In genomic region chr18:32730068-32730467, GRCh38 we compare ENCODE assay signal across 8 cellular contexts. TPM values are rescaled to one million over a fixed set of nuclear protein-coding genes. Genes with fewer than 3 reads are reported as not detected.
DNase-seq lines count a peak whose midpoint lies in the region; ATAC-seq and TF ChIP-seq lines count a peak whose summit lies in the region.

No MANE protein-coding gene starts in this region.

- H3K9me3 Mint-ChIP-seq in central memory CD8-positive, alpha-beta T cell: no peaks in the 10 kb centered on the region
- peaks cover 4% of the 10 kb centered on the region for H3K9me3 Mint-ChIP-seq in WTC11

- TF ChIP-seq CTCF in parathyroid adenoma (IDR thresholded peaks at IDR 0.05) (no peak), WTC11 (IDR thresholded peaks at IDR 0.05) (no peak), hepatocyte (IDR thresholded peaks at IDR 0.05; ENCODE audit: poor library complexity) (no peak)

- H3K79me2 ChIP-seq in parathyroid adenoma: no peaks in the 10 kb centered on the region
- H3K79me2 ChIP-seq in hepatocyte: no peaks in the 10 kb centered on the region

- peak overlapping the region; percentile 68 for H3K4me3 Mint-ChIP-seq in central memory CD8-positive, alpha-beta T cell
- no peak overlapping the region for H3K4me3 Mint-ChIP-seq in WTC11

- H3K4me3 ChIP-seq in parathyroid adenoma (ENCODE audit: low read depth, low read length) (peak overlapping the region; percentile 54), hepatocyte (no peak overlapping the region)

- H3K4me1 ChIP-seq in parathyroid adenoma: no peaks in the 10 kb centered on the region
- H3K4me1 ChIP-seq in hepatocyte (ENCODE audit: insufficient read depth): no peaks in the 10 kb centered on the region

- H3K9me3 ChIP-seq in parathyroid adenoma (ENCODE audit: control insufficient read depth, low read length): no peaks in the 10 kb centered on the region
- H3K9me3 ChIP-seq in hepatocyte (ENCODE audit: low read depth): no peaks in the 10 kb centered on the region

- no peaks in the 10 kb centered on the region for H3K9me2 ChIP-seq in hepatocyte (replicated peaks; ENCODE audit: insufficient read depth)

- H3K27me3 ChIP-seq in parathyroid adenoma (ENCODE audit: control insufficient read depth, insufficient read depth, low read length) (no peaks in the 10 kb centered on the region), hepatocyte (no peaks in the 10 kb centered on the region)

- H2AFZ ChIP-seq in parathyroid adenoma: no peak overlapping the region
- H2AFZ ChIP-seq in hepatocyte: no peak overlapping the region

- no peaks in the 10 kb centered on the region for H3K36me3 Mint-ChIP-seq in central memory CD8-positive, alpha-beta T cell (ENCODE audit: insufficient read depth)
- peaks cover 10% of the 10 kb centered on the region for H3K36me3 Mint-ChIP-seq in WTC11

- no peaks in the 10 kb centered on the region for H3K36me3 ChIP-seq in parathyroid adenoma (ENCODE audit: control insufficient read depth, insufficient read depth, low read length)
- no peaks in the 10 kb centered on the region for H3K36me3 ChIP-seq in hepatocyte (replicated peaks; ENCODE audit: insufficient read depth, low read depth)

- no peak overlapping the region for H3K9ac ChIP-seq in parathyroid adenoma

- peak overlapping the region; percentile 75 for H3K27ac Mint-ChIP-seq in central memory CD8-positive, alpha-beta T cell (ENCODE audit: low read depth)
- H3K27ac Mint-ChIP-seq in WTC11: no peak overlapping the region

- WGBS in hepatocyte (ENCODE audit: low lambda C conversion rate, missing lambda C conversion rate): 81% methylated on average over 2 of the region's 2 CpGs

- DNase-seq in DMS53 (lab: John Stamatoyannopoulos, UW): peak; percentile 44
- peak; percentile 5 for DNase-seq in LHCN-M2 (ENCODE audit: low read depth)
- no peak for DNase-seq in central memory CD8-positive, alpha-beta T cell (ENCODE audit: low spot score in 2 of 2)
- no peak for DNase-seq in WTC11 (ENCODE audit: low spot score)
- DNase-seq in hepatocyte (ENCODE audit: low spot score): no peak
- no peak for DNase-seq in SKM-1 treated with dmso at 0.1 percent for 144 hours (lab: John Stamatoyannopoulos, UW; ENCODE audit: unreplicated experiment)

- CTCF ChIA-PET in WTC11 (lab: Charles Lee): no interaction called here

- no peaks in the 10 kb centered on the region for H3K27me3 Mint-ChIP-seq in central memory CD8-positive, alpha-beta T cell
- H3K27me3 Mint-ChIP-seq in WTC11 (ENCODE audit: low read depth): no peaks in the 10 kb centered on the region

- H3K4me1 Mint-ChIP-seq in central memory CD8-positive, alpha-beta T cell: peaks cover 29% of the 10 kb centered on the region
- H3K4me1 Mint-ChIP-seq in WTC11: peaks cover 36% of the 10 kb centered on the region

- no peak for ATAC-seq in central memory CD8-positive, alpha-beta T cell (replicated peaks; ENCODE audit: extremely low read depth, poor library complexity, severe bottlenecking)
- ATAC-seq in WTC11 (no peak), HG02678 (IDR thresholded peaks at IDR 0.05; ENCODE audit: unreplicated experiment) (no peak)

- no peaks in the 10 kb centered on the region for H4K20me1 ChIP-seq in hepatocyte (ENCODE audit: insufficient read depth, poor library complexity, severe bottlenecking)

- POLR2A ChIA-PET in WTC11 (lab: Charles Lee): no interaction called here

- H3K4me2 ChIP-seq in parathyroid adenoma (ENCODE audit: low read length) (peak overlapping the region; percentile 73), hepatocyte (no peak overlapping the region)

- H3K27ac ChIP-seq in parathyroid adenoma (no peak overlapping the region), hepatocyte (no peak overlapping the region)

TF ChIP-seq in WTC11, 78 proteins besides CTCF, POLR2A, EP300 and RAD21:
- no peak for TF ChIP-seq NFYB (CRISPR knock-in tag; conservative IDR thresholded peaks at IDR 0.05; ENCODE audit: low read depth)
- TF ChIP-seq, protein P1, sequence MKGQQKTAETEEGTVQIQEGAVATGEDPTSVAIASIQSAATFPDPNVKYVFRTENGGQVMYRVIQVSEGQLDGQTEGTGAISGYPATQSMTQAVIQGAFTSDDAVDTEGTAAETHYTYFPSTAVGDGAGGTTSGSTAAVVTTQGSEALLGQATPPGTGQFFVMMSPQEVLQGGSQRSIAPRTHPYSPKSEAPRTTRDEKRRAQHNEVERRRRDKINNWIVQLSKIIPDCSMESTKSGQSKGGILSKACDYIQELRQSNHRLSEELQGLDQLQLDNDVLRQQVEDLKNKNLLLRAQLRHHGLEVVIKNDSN (CRISPR knock-in tag; IDR thresholded peaks at IDR 0.05): no peak
- no peak for TF ChIP-seq ELF4 (CRISPR knock-in tag; IDR thresholded peaks at IDR 0.05; ENCODE audit: low read depth)
- TF ChIP-seq, protein P2, sequence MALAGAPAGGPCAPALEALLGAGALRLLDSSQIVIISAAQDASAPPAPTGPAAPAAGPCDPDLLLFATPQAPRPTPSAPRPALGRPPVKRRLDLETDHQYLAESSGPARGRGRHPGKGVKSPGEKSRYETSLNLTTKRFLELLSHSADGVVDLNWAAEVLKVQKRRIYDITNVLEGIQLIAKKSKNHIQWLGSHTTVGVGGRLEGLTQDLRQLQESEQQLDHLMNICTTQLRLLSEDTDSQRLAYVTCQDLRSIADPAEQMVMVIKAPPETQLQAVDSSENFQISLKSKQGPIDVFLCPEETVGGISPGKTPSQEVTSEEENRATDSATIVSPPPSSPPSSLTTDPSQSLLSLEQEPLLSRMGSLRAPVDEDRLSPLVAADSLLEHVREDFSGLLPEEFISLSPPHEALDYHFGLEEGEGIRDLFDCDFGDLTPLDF (CRISPR knock-in tag; IDR thresholded peaks at IDR 0.05): no peak
- TF ChIP-seq GRHL2 (CRISPR knock-in tag; IDR thresholded peaks at IDR 0.05; ENCODE audit: insufficient replicate concordance, severe bottlenecking): no peak
- no peak for TF ChIP-seq PRRX2 (CRISPR knock-in tag; IDR thresholded peaks at IDR 0.05)
- no peak for TF ChIP-seq JUN (CRISPR knock-in tag; IDR thresholded peaks at IDR 0.05)
- no peak for TF ChIP-seq TP53 (CRISPR knock-in tag; IDR thresholded peaks at IDR 0.05)
- TF ChIP-seq, protein P3, sequence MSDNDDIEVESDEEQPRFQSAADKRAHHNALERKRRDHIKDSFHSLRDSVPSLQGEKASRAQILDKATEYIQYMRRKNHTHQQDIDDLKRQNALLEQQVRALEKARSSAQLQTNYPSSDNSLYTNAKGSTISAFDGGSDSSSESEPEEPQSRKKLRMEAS (CRISPR knock-in tag; IDR thresholded peaks at IDR 0.05): no peak
- no peak for TF ChIP-seq ZNF121 (CRISPR knock-in tag; IDR thresholded peaks at IDR 0.05)
- no peak for TF ChIP-seq JAZF1 (CRISPR knock-in tag; IDR thresholded peaks at IDR 0.05)
- TF ChIP-seq MLX (CRISPR knock-in tag; IDR thresholded peaks at IDR 0.05): no peak

RNA-seq across cellular contexts. Expression of gene KLHL14, which starts 42.8 kb away (rescaled TPM):
- not detected in 2 replicates for total RNA-seq in LHCN-M2 (2014; rRNA removed)
- polyA plus RNA-seq in LHCN-M2 (2012): not detected
- 3.9 to 4.8 TPM (median 4.3 TPM) in 3 replicates for total RNA-seq in WTC11 (2021)
- 0.57 and 0.60 TPM in 2 replicates for total RNA-seq in hepatocyte
- polyA plus RNA-seq in hepatocyte: 0.12 and 0.44 TPM in 2 replicates

Comparison
In these comparisons a context has a peak if more than half of its experiments do, and no peak if none do; other contexts are left out.
1. DNase-seq: peak in DMS53 (single experiment) and LHCN-M2 (single experiment); none in central memory CD8-positive, alpha-beta T cell (0 of 2), WTC11 (single experiment), hepatocyte (single experiment) and SKM-1 treated with dmso at 0.1 percent for 144 hours (single experiment).